8 cellular contexts compared by ENCODE assay signal in the genomic region with DNA sequence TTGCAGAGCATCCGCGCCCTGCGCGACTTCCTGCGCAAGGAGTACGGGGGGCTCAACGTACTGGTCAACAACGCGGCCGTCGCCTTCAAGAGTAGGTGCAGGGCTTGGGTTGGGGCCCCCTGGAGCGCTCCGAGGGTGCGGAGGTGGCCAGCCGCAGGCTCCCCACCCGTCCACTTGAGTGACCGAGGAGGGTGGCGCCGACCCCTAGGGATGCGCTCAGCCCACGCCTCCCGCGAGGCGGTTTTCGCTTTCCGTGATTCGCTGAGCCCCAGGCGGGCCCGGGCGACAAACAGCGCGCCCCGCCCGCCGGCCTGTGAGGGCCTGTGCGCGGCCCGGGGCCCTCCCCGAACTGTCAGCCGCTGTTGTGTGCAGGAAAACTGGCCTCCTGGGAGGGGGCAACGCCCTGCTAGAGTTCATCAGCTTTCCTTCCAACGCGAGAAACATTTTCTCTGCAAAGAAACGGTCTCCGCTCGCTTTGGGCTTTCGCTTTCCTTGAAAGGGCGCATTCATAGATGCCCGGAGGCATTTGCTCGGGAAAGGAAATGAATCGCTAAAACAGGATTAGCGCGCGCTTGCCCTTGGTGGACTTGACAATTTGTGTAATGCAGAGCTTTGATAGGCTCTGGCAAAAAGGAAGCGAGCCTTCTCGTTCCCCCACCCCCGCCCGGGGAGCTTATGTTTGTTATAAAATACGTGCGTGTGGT. TPM values are rescaled to one million over a fixed set of nuclear protein-coding genes. Genes with fewer than 3 reads are reported as not detected.
DNase-seq lines count a peak whose midpoint lies in the region; ATAC-seq and TF ChIP-seq lines count a peak whose summit lies in the region.

No MANE protein-coding gene starts in this region.

- peaks cover 3 to 18% of the 10 kb centered on the region in 2 donors for H3K4me1 ChIP-seq in adrenal gland (replicated peaks in 1 of 2)
- peaks cover 4% of the 10 kb centered on the region for H3K4me1 ChIP-seq in cardiac muscle cell (ENCODE audit: low read depth)
- H3K4me1 ChIP-seq in osteoblast (ENCODE audit: insufficient read depth, low read length) = peaks cover 13% of the 10 kb centered on the region
- H3K4me1 ChIP-seq in aorta (ENCODE audit: control insufficient read depth in 1 of 2, insufficient read depth in 2 of 2, low read length in 2 of 2) = no peaks in the 10 kb centered on the region

- 0 to 1% (median 0%) methylated on average over 20 to 60 of the region's 60 CpGs for WGBS in adrenal gland, 4 donors
- WGBS in aorta, 2 donors = 0% methylated on average over 60 of the region's 60 CpGs

- intact Hi-C loops in adrenal gland (cut with DNase I) (loop anchor here in 1 of 2 donors (5.0 kb wide), 2 partner anchors 77 to 197 kb away; no protein-coding TSS in a partner anchor), aorta (cut with DNase I) (loop anchor here in 1 of 2 donors (5.0 kb wide), 1 partner anchor 202 kb away; no protein-coding TSS in a partner anchor)

- H3K79me2 ChIP-seq in SU-DHL-6 (ENCODE audit: insufficient read depth, low read length) = no peaks in the 10 kb centered on the region
- H3K79me2 ChIP-seq in osteoblast (ENCODE audit: insufficient read depth, low read length) = peaks cover 6% of the 10 kb centered on the region

- H3K9me3 ChIP-seq in SU-DHL-6 (ENCODE audit: insufficient read depth, low read length) (no peaks in the 10 kb centered on the region), adrenal gland (replicated peaks in 1 of 3) (no peaks in the 10 kb centered on the region), cardiac muscle cell (ENCODE audit: low read depth) (no peaks in the 10 kb centered on the region), osteoblast (ENCODE audit: low read depth, low read length) (no peaks in the 10 kb centered on the region), aorta (ENCODE audit: control insufficient read depth, low read length) (no peaks in the 10 kb centered on the region)

- TF ChIP-seq CTCF in SU-DHL-6 (IDR thresholded peaks at IDR 0.05; ENCODE audit: insufficient read depth, low read length, poor library complexity, severe bottlenecking) (no peak), adrenal gland (IDR thresholded peaks at IDR 0.05) (no peak), cardiac muscle cell (IDR thresholded peaks at IDR 0.05; ENCODE audit: low read depth, low read length) (no peak), osteoblast (IDR thresholded peaks at IDR 0.05; ENCODE audit: extremely low read depth, low read depth, low read length) (no peak)

- H3K9me2 ChIP-seq in SU-DHL-6 (replicated peaks; ENCODE audit: insufficient read depth, low read length) = no peaks in the 10 kb centered on the region

- no peaks in the 10 kb centered on the region for H3F3A ChIP-seq in SU-DHL-6 (ENCODE audit: insufficient read depth)

- no peak overlapping the region for H3K27ac ChIP-seq in SU-DHL-6 (ENCODE audit: low read depth, low read length)
- H3K27ac ChIP-seq in adrenal gland = peak overlapping the region in 4 of 5 donors; percentile 34 to 89 (median 52)
- H3K27ac ChIP-seq in cardiac muscle cell = no peak overlapping the region
- H3K27ac ChIP-seq in osteoblast (ENCODE audit: low read depth, low read length) = peak overlapping the region; percentile 94
- peak overlapping the region; percentile 44 to 74 for H3K27ac ChIP-seq in aorta (ENCODE audit: low read depth in 1 of 2, low read length in 2 of 2)

- H3K4me2 ChIP-seq in SU-DHL-6 (ENCODE audit: low read depth, low read length, poor library complexity, severe bottlenecking) (peak overlapping the region; percentile 56), osteoblast (ENCODE audit: insufficient read depth, low read length) (peak overlapping the region; percentile 99)

- H3K36me3 ChIP-seq in SU-DHL-6 (ENCODE audit: low read length) (no peaks in the 10 kb centered on the region), adrenal gland (replicated peaks in 1 of 2) (no peaks in the 10 kb centered on the region), cardiac muscle cell (no peaks in the 10 kb centered on the region), osteoblast (ENCODE audit: insufficient read depth, low read length) (peaks cover 11% of the 10 kb centered on the region), aorta (ENCODE audit: control insufficient read depth in 1 of 2, insufficient read depth in 2 of 2, low read length in 1 of 2) (no peaks in the 10 kb centered on the region)

- DNase-seq in ELR (ENCODE audit: low read depth) (peak; percentile 94), LoVo (ENCODE audit: low spot score) (peak; percentile 66), adrenal gland (peak; percentile 39 to 82 (median 62)), cardiac muscle cell (ENCODE audit: low read depth in 1 of 2, low spot score in 1 of 2) (peak; percentile 52 to 81), osteoblast (ENCODE audit: insufficient read length, low spot score, missing footprints) (peak; percentile 96), aorta (peak; percentile 81 to 82)

- ATAC-seq in aorta (ENCODE audit: low FRiP score) (peak; percentile 93), GM18861 (IDR thresholded peaks at IDR 0.05; ENCODE audit: unreplicated experiment) (no peak)

- H3K9ac ChIP-seq in SU-DHL-6 (ENCODE audit: low read length) = no peak overlapping the region; the same call in 1 of the 2 replicates

- H4K20me1 ChIP-seq in SU-DHL-6 (ENCODE audit: low read depth, low read length) (no peaks in the 10 kb centered on the region), osteoblast (ENCODE audit: insufficient read depth, low read length) (no peaks in the 10 kb centered on the region)

- TF ChIP-seq POLR2A in adrenal gland (IDR thresholded peaks at IDR 0.05) = no peak

- no peaks in the 10 kb centered on the region for H3K27me3 ChIP-seq in SU-DHL-6 (ENCODE audit: low read length)
- no peaks in the 10 kb centered on the region for H3K27me3 ChIP-seq in adrenal gland
- peaks cover 86% of the 10 kb centered on the region for H3K27me3 ChIP-seq in cardiac muscle cell
- H3K27me3 ChIP-seq in osteoblast (ENCODE audit: insufficient read depth, low read length) = no peaks in the 10 kb centered on the region
- no peaks in the 10 kb centered on the region for H3K27me3 ChIP-seq in aorta (ENCODE audit: control insufficient read depth in 1 of 2, insufficient read depth in 2 of 2, low read length in 1 of 2)

- H2AFZ ChIP-seq in SU-DHL-6 (ENCODE audit: low read depth, low read length, severe bottlenecking) (peak overlapping the region; percentile 12), osteoblast (ENCODE audit: low read length) (peak overlapping the region; percentile 90)

- peak overlapping the region; percentile 43 for H3K4me3 ChIP-seq in SU-DHL-6 (ENCODE audit: insufficient read depth, low read length, poor library complexity, severe bottlenecking)
- H3K4me3 ChIP-seq in adrenal gland = peak overlapping the region in 3 of 4 donors; percentile 8 to 71 (median 67)
- H3K4me3 ChIP-seq in cardiac muscle cell = peak overlapping the region; percentile 31
- peak overlapping the region; percentile 90 for H3K4me3 ChIP-seq in osteoblast (ENCODE audit: insufficient read depth, low read length)
- H3K4me3 ChIP-seq in aorta (ENCODE audit: low read length in 2 of 2) = peak overlapping the region; percentile 43 to 70

RNA-seq across cellular contexts. Expression of gene CBR3, which starts 0.7 kb away (rescaled TPM):
- total RNA-seq in adrenal gland (10 to 100 TPM in 1 of 8 donors, 1 to 10 TPM in 7; 1.1 to 10.7 (median 2.8) TPM), cardiac muscle cell (not detected in 2 replicates), osteoblast (17.4 and 22.7 TPM in 2 replicates), aorta (10 to 100 TPM; 13.0 to 14.6 TPM)
- polyA plus RNA-seq in adrenal gland (1 to 10 TPM; 1.3 to 8.5 (median 5.3) TPM), cardiac muscle cell (not detected in 2 replicates), aorta (10 to 100 TPM; 17.2 to 30.4 TPM)

RNA-seq across cellular contexts. Expression of gene DOP1B, which starts 21.1 kb away (rescaled TPM):
- total RNA-seq in adrenal gland = 10 to 100 TPM in 3 of 8 donors, 1 to 10 TPM in 5; 6.1 to 39.1 (median 8.7) TPM
- 1 to 10 TPM; 1.3 to 5.1 (median 1.9) TPM for polyA plus RNA-seq in adrenal gland
- 3.3 and 5.8 TPM in 2 replicates for total RNA-seq in cardiac muscle cell
- polyA plus RNA-seq in cardiac muscle cell = 6.9 and 7.4 TPM in 2 replicates
- 16.3 and 23.6 TPM in 2 replicates for total RNA-seq in osteoblast
- total RNA-seq in aorta = 10 to 100 TPM; 14.2 to 14.8 TPM
- polyA plus RNA-seq in aorta = 1 to 10 TPM; 2.9 to 4.3 TPM

Comparison
In these comparisons a context has a peak if more than half of its experiments do, and no peak if none do; other contexts are left out.
1. H3K27ac ChIP-seq: peak in adrenal gland (4 of 5), osteoblast (single experiment) and aorta (2 of 2); none in SU-DHL-6 (single experiment) and cardiac muscle cell (single experiment).
2. H3K4me3 ChIP-seq: peak in every context shown above with its lines; median percentile 90 in osteoblast; 67 in adrenal gland; 56 in aorta; 43 in SU-DHL-6; 31 in cardiac muscle cell.
3. Peak in every context shown above with its lines, with median percentiles within 50 percentile points of each other: DNase-seq.